28 cellular contexts compared by ENCODE assay signal in genomic region chr1:236253918-236254637, GRCh38. TPM values are rescaled to one million over a fixed set of nuclear protein-coding genes. Genes with fewer than 3 reads are reported as not detected.
DNase-seq lines count a peak whose midpoint lies in the region; ATAC-seq, FAIRE-seq and TF ChIP-seq lines count a peak whose summit lies in the region.
"Had no signal": no experiment of that assay in that cellular context is flagged by ENCODE, and none has a peak within 500 bp of the region (broad histone marks: within the 10 kb centered on the region; RNA-seq: fewer than 3 reads in every experiment).

No MANE protein-coding gene starts in this region.

- WGBS in GM12878 (ENCODE audit: insufficient coverage, insufficient replicate concordance, low lambda C conversion rate, missing lambda C conversion rate) = 87% methylated on average over 4 of the region's 4 CpGs

- no peak overlapping the region for H3K27ac ChIP-seq in HEK293 (ENCODE audit: extremely low read depth, low read depth, low read length)
- no peak overlapping the region for H3K27ac ChIP-seq in GM12878 (ENCODE audit: control insufficient read depth, insufficient read depth)
- H3K27ac ChIP-seq in lower lobe of right lung = no peak overlapping the region
- H3K27ac ChIP-seq: SJSA1 had no signal

- peak; percentile 30 for DNase-seq in CMK (ENCODE audit: low read depth)
- no peak for DNase-seq in T-helper 17 cell
- DNase-seq in GM12878 (ENCODE audit: low read depth, low spot score) = no peak
- no peak for DNase-seq in activated T-helper 2 cell treated with anti-CD3 and anti-CD28 coated beads, Interferon-gamma antibody, Interleukin-2, Interleukin-4, amounts not matched to agents 10 μg/mL and 5 μg/mL and 100 μg/mL, durations not matched to agents 14 hours and 24 hours and 36 hours (ENCODE audit: low spot score)
- DNase-seq in stimulated activated naive CD4-positive, alpha-beta T cell (lab: John Stamatoyannopoulos, UW) = no peak
- no peak for DNase-seq in lower lobe of right lung
- DNase-seq in NCI-H2171 (lab: John Stamatoyannopoulos, UW) = no peak
- DNase-seq: Calu3; CD8-positive, alpha-beta memory T cell; DMS79 treated with DMSO at 0.1 percent for 48 hours; GF-D8; HCEC 1CT; IMR-90; NCI-H1105; NCI-H1436 treated with DMSO at 0.1 percent for 48 hours; NCI-H1930; NCI-H2107; NCI-H446; NCI-H526; NCI-H82; NK-92 treated with Interleukin-12 subunit alpha and Interleukin-12 subunit beta, amount 100 ng/mL, for 24 hours had no signal

- no peak overlapping the region for H3K4me3 ChIP-seq in HEK293 (ENCODE audit: low read depth, low read length)
- H3K4me3 ChIP-seq in GM12878 = no peak overlapping the region
- H3K4me3 ChIP-seq in lower lobe of right lung = no peak overlapping the region
- H3K4me3 ChIP-seq: SJSA1 had no signal

- no peak overlapping the region for H3K9ac ChIP-seq in GM12878 (ENCODE audit: control insufficient read depth, insufficient read depth, low read length)

- no peak for FAIRE-seq in GM12878 (lab: Jason Lieb, UNC)
- FAIRE-seq: GM12892, H1, RCC 7860 had no signal

- no peak overlapping the region for H2AFZ ChIP-seq in GM12878 (ENCODE audit: control insufficient read depth, low read depth, low read length)

- H3K9me3 Mint-ChIP-seq in activated T-helper 2 cell treated with anti-CD3 and anti-CD28 coated beads, Interferon-gamma antibody, Interleukin-2, Interleukin-4, amounts not matched to agents 10 μg/mL and 5 μg/mL and 100 μg/mL, durations not matched to agents 14 hours and 24 hours and 36 hours = peaks cover 16% of the 10 kb centered on the region

- TF ChIP-seq CTCF in HEK293 (tag by site-specific recombination; IDR thresholded peaks at IDR 0.05) = no peak
- TF ChIP-seq CTCF in GM12878 (IDR thresholded peaks at IDR 0.05 in 2 of 3, conservative IDR thresholded peaks at IDR 0.05 in 1 of 3; ENCODE audit: control insufficient read depth in 2 of 3, extremely low read depth in 1 of 3, insufficient read depth in 1 of 3, low read depth in 3 of 3, low read length in 3 of 3) = no peak
- no peak for TF ChIP-seq CTCF in lower lobe of right lung (IDR thresholded peaks at IDR 0.05)

- ATAC-seq in T-helper 17 cell = no peak
- peak; percentile 35 for ATAC-seq in GM12878
- ATAC-seq in lower lobe of right lung = no peak

- CTCF ChIA-PET in HEK293 (lab: Yijun Ruan, JAX) = no interaction called here
- CTCF ChIA-PET in GM12878 (lab: Yijun Ruan, JAX) = interaction anchor here (0.5 kb wide), 1 partner anchor 19 kb away, joined by 3 read pairs; no protein-coding TSS in a partner anchor

- H3K79me2 ChIP-seq in GM12878 (ENCODE audit: control insufficient read depth, insufficient read depth, low read length) = peaks cover 4% of the 10 kb centered on the region

- no peak overlapping the region for H3K4me3 Mint-ChIP-seq in T-helper 17 cell
- H3K4me3 Mint-ChIP-seq in activated T-helper 2 cell treated with anti-CD3 and anti-CD28 coated beads, Interferon-gamma antibody, Interleukin-2, Interleukin-4, amounts not matched to agents 10 μg/mL and 5 μg/mL and 100 μg/mL, durations not matched to agents 14 hours and 24 hours and 36 hours (ENCODE audit: low read depth) = no peak overlapping the region
- H3K4me3 Mint-ChIP-seq: B cell; CD14-positive monocyte; CD8-positive, alpha-beta memory T cell had no signal

- H3K9me3 ChIP-seq in HEK293 (ENCODE audit: control insufficient read depth, insufficient read depth, low read depth, low read length) (0 out of 2 replicates have a peak, but pooled peaks cover 2% of the 10 kb centered on the region), T-helper 17 cell (ENCODE audit: control insufficient read depth, low read length, poor library complexity, severe bottlenecking) (peaks cover 7% of the 10 kb centered on the region), GM12878 (replicated peaks; ENCODE audit: control insufficient read depth, insufficient read depth, low read length) (peaks cover 8% of the 10 kb centered on the region), lower lobe of right lung (peaks cover 19% of the 10 kb centered on the region)
- H3K9me3 ChIP-seq: SJSA1 had no signal

- peaks cover 10% of the 10 kb centered on the region for H3K36me3 Mint-ChIP-seq in T-helper 17 cell (ENCODE audit: low read depth)
- peaks cover 8% of the 10 kb centered on the region for H3K36me3 Mint-ChIP-seq in activated T-helper 2 cell treated with anti-CD3 and anti-CD28 coated beads, Interferon-gamma antibody, Interleukin-2, Interleukin-4, amounts not matched to agents 10 μg/mL and 5 μg/mL and 100 μg/mL, durations not matched to agents 14 hours and 24 hours and 36 hours (ENCODE audit: low read depth)

- H3K27me3 ChIP-seq in GM12878 (replicated peaks in 1 of 2; ENCODE audit: control insufficient read depth in 2 of 2, insufficient read depth in 2 of 2, low read length in 1 of 2) = no peaks in the 10 kb centered on the region
- no peaks in the 10 kb centered on the region for H3K27me3 ChIP-seq in lower lobe of right lung (ENCODE audit: low read depth)
- H3K27me3 ChIP-seq: SJSA1 had no signal

- POLR2A ChIA-PET in HEK293 (lab: Yijun Ruan, JAX) (no interaction called here), GM12878 (lab: Charles Lee) (no interaction called here)

- H4K20me1 ChIP-seq in GM12878 (ENCODE audit: control insufficient read depth, insufficient read depth) = no peaks in the 10 kb centered on the region

- RAD21 ChIA-PET in GM12878 (lab: Charles Lee; ENCODE audit: unreplicated experiment) = no interaction called here

- no peak for TF ChIP-seq EP300 in GM12878 (IDR thresholded peaks at IDR 0.05; ENCODE audit: borderline replicate concordance in 1 of 2, control insufficient read depth in 1 of 2, low read depth in 2 of 2, low read length in 2 of 2)

- in situ Hi-C loops in GM12878 (cut with MboI) = no loop called here

- no peak for TF ChIP-seq RAD21 in GM12878 (IDR thresholded peaks at IDR 0.05; ENCODE audit: insufficient read depth, low read depth, low read length)

- peak overlapping the region; percentile 57 for H3K27ac Mint-ChIP-seq in T-helper 17 cell
- H3K27ac Mint-ChIP-seq in activated T-helper 2 cell treated with anti-CD3 and anti-CD28 coated beads, Interferon-gamma antibody, Interleukin-2, Interleukin-4, amounts not matched to agents 10 μg/mL and 5 μg/mL and 100 μg/mL, durations not matched to agents 14 hours and 24 hours and 36 hours = no peak overlapping the region
- H3K27ac Mint-ChIP-seq: B cell; CD8-positive, alpha-beta memory T cell had no signal

- H3K4me1 Mint-ChIP-seq in T-helper 17 cell = no peaks in the 10 kb centered on the region
- H3K4me1 Mint-ChIP-seq in activated T-helper 2 cell treated with anti-CD3 and anti-CD28 coated beads, Interferon-gamma antibody, Interleukin-2, Interleukin-4, amounts not matched to agents 10 μg/mL and 5 μg/mL and 100 μg/mL, durations not matched to agents 14 hours and 24 hours and 36 hours (ENCODE audit: low read depth) = no peaks in the 10 kb centered on the region
- H3K4me1 Mint-ChIP-seq: B cell had no signal

- no peak overlapping the region for H3K4me2 ChIP-seq in GM12878 (ENCODE audit: control insufficient read depth, insufficient read depth)

- no peak for TF ChIP-seq POLR2A in GM12878 (IDR thresholded peaks at IDR 0.05; ENCODE audit: low read depth, low read length)

- H3K36me3 ChIP-seq in HEK293 (ENCODE audit: control insufficient read depth in 2 of 2, insufficient read depth in 1 of 2, low read length in 2 of 2) (peaks cover 4 to 16% of the 10 kb centered on the region in 2 experiments; a peak in 2 of 3 replicates), GM12878 (ENCODE audit: control insufficient read depth in 2 of 2, insufficient read depth in 2 of 2, low read length in 1 of 2) (peaks cover 4 to 5% of the 10 kb centered on the region in 2 experiments), lower lobe of right lung (no peaks in the 10 kb centered on the region)
- H3K36me3 ChIP-seq: SJSA1 had no signal

- H3K4me1 ChIP-seq in HEK293 (ENCODE audit: control insufficient read depth, insufficient read depth, low read length) (no peaks in the 10 kb centered on the region), GM12878 (ENCODE audit: control insufficient read depth, insufficient read depth, low read length) (no peaks in the 10 kb centered on the region), lower lobe of right lung (no peaks in the 10 kb centered on the region)
- H3K4me1 ChIP-seq: SJSA1 had no signal

- SMC1A ChIA-PET in GM12878 (lab: Charles Lee; ENCODE audit: uncharacterized antibody, unreplicated experiment) = no interaction called here

- no peaks in the 10 kb centered on the region for H3K27me3 Mint-ChIP-seq in T-helper 17 cell
- no peaks in the 10 kb centered on the region for H3K27me3 Mint-ChIP-seq in activated T-helper 2 cell treated with anti-CD3 and anti-CD28 coated beads, Interferon-gamma antibody, Interleukin-2, Interleukin-4, amounts not matched to agents 10 μg/mL and 5 μg/mL and 100 μg/mL, durations not matched to agents 14 hours and 24 hours and 36 hours (ENCODE audit: low read depth)
- H3K27me3 Mint-ChIP-seq: B cell; CD8-positive, alpha-beta memory T cell had no signal

- no TSS peak for BruUV-seq in GM12878 (replicated peaks; lab: Mats Ljungman, UMichigan)

- intact Hi-C loops in GM12878 (cut with micrococcal nuclease; ENCODE audit: unreplicated experiment) (no loop called here), lower lobe of right lung (cut with DNase I) (no loop called here)
- intact Hi-C loops in activated T-helper 2 cell treated with anti-CD3 and anti-CD28 coated beads, Interferon-gamma antibody, Interleukin-2, Interleukin-4, amounts not matched to agents 10 μg/mL and 5 μg/mL and 100 μg/mL, durations not matched to agents 14 hours and 24 hours and 36 hours (cut with micrococcal nuclease) = no loop called here

RNA-seq across cellular contexts. Expression of gene ERO1B, which starts 27.7 kb away (rescaled TPM):
- total RNA-seq in T-helper 17 cell (10 to 100 TPM; 11.1 to 14.9 TPM), GM12878 (2014; rRNA removed) (13.6 and 17.3 TPM in 2 replicates), GM12878 (2014; rRNA removed; fragmentation: Illumina TruSeq; extraction: Trizol) (30.9 and 32.2 TPM in 2 replicates), GM12878 (2021) (22.8 and 28.8 TPM in 2 replicates), lower lobe of right lung (8.5 TPM)
- total RNA-seq in GM12878 (2013; cell fraction: nucleolus; rRNA removed) = 65.5 and 71.3 TPM in 2 replicates
- 5.6 TPM for polyA plus RNA-seq in GM12878 (2011; ENCODE audit: low read depth)
- polyA plus RNA-seq in GM12878 (2011; rRNA removed) (9.3 and 18.3 TPM in 2 replicates), GM12878 (2014; fragmentation: Illumina TruSeq; extraction: Trizol) (22.8 and 29.8 TPM in 2 replicates), GM12878 (2014; fragmentation: Nextera tagmentation; extraction: Ambion mirVana) (1 to 10 TPM; 9.0 to 9.6 TPM), GM12878 (2014; rRNA removed) (16.9 and 23.1 TPM in 2 replicates), GM12878 (2016; fragmentation: Nextera tagmentation; extraction: Ambion mirVana) (10 to 100 TPM; 27.1 to 27.5 TPM)
- 2.5 and 2.9 TPM in 2 replicates for polyA plus RNA-seq in GM12878 (2011; cell fraction: cytosol; rRNA removed)
- 7.8 and 9.8 TPM in 2 replicates for polyA plus RNA-seq in GM12878 (2011; cell fraction: nucleus; rRNA removed)
- polyA plus RNA-seq in GM12878 (2012) = 11.3 and 12.3 TPM in 2 replicates
- 4.3 and 4.4 TPM in 2 replicates for polyA minus RNA-seq in GM12878 (2011; rRNA and poly(A)+ RNA removed)
- polyA minus RNA-seq in GM12878 (2011; cell fraction: cytosol; rRNA and poly(A)+ RNA removed) = 4.0 and 5.2 TPM in 2 replicates
- 8.1 and 16.4 TPM in 2 replicates for polyA minus RNA-seq in GM12878 (2011; cell fraction: nucleus; rRNA and poly(A)+ RNA removed)
- total RNA-seq in activated T-helper 2 cell treated with anti-CD3 and anti-CD28 coated beads, Interferon-gamma antibody, Interleukin-2, Interleukin-4, amounts not matched to agents 10 μg/mL and 5 μg/mL and 100 μg/mL, durations not matched to agents 14 hours and 24 hours and 36 hours = 2.4 and 3.2 TPM in 2 replicates
